ENCODE assay signal across 20 cellular contexts in the genomic region with DNA sequence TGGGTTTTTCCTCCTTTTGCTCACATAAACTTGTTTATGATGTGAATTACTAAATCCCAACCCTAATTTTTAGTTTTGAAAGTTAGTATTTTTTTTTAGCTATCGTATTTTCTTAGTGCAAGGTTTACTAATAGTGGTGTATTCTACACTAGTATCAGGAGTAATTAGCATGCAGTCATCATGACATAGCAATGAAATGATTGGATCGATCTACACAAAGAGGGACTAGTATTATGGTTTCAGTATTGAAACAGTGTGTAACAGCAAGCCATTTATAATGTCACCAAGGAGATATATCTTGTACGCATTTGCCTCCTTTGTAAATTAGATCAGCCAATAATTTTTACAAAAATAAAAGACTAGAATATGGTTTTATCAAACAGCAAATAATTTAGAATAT. TPM values are rescaled to one million over a fixed set of nuclear protein-coding genes. Genes with fewer than 3 reads are reported as not detected.
DNase-seq lines count a peak whose midpoint lies in the region; ATAC-seq, FAIRE-seq and TF ChIP-seq lines count a peak whose summit lies in the region.
"Had no signal": no experiment of that assay in that cellular context is flagged by ENCODE, and none has a peak within 500 bp of the region (broad histone marks: within the 10 kb centered on the region; RNA-seq: fewer than 3 reads in every experiment).

No MANE protein-coding gene starts in this region.

- no peaks in the 10 kb centered on the region for H3K9me3 ChIP-seq in A549
- H3K9me3 ChIP-seq: BE2C, BLaER1 had no signal

- DNase-seq in activated CD4-positive, CD25-positive, alpha-beta regulatory T cell treated with anti-CD3 and anti-CD28 coated beads, Interleukin-2, amount 50 U/mL, for 72 hours, result no peak
- DNase-seq in A549 (ENCODE audit: low read depth in 1 of 2, low spot score in 1 of 2) (no peak), foreskin melanocyte (peak; percentile 5), DMS 273 treated with DMSO at 0.1 percent for 48 hours (lab: John Stamatoyannopoulos, UW) (no peak)
- DNase-seq: ACHN; BE2C; C1 segment of cervical spinal cord; CD4-positive, alpha-beta memory T cell; CD4-positive, CD25-positive, alpha-beta regulatory T cell; CD8-positive, alpha-beta memory T cell; COR-L47; DMS79 treated with DMSO at 0.1 percent for 48 hours had no signal

- no peak for TF ChIP-seq EP300 in A549 (IDR thresholded peaks at IDR 0.05)

- H3K4me1 ChIP-seq in A549, result no peaks in the 10 kb centered on the region
- H3K4me1 ChIP-seq: BLaER1 had no signal

- no peak overlapping the region for H3K4me2 ChIP-seq in A549
- H3K4me2 ChIP-seq: BLaER1 had no signal

- POLR2A ChIA-PET in A549 (lab: Yijun Ruan, JAX), result no interaction called here

- peak; percentile 49 for FAIRE-seq in A549 (lab: Jason Lieb, UNC)
- FAIRE-seq: G401.6, GM12878, GM12892, GM18507 had no signal

- ATAC-seq in activated CD4-positive, CD25-positive, alpha-beta regulatory T cell treated with anti-CD3 and anti-CD28 coated beads, Interleukin-2, amount 50 U/mL, for 24 hours, result peak; percentile 53 to 77
- ATAC-seq in A549 (no peak), GM21717 (IDR thresholded peaks at IDR 0.05; ENCODE audit: unreplicated experiment) (no peak)
- ATAC-seq: GM12878 had no signal

- TF ChIP-seq RAD21 in A549 (conservative IDR thresholded peaks at IDR 0.05 in 1 of 2, IDR thresholded peaks at IDR 0.05 in 1 of 2), result no peak

- WGBS in A549 (ENCODE audit: missing lambda C conversion rate), result 93% methylated on average over 3 of the region's 3 CpGs

- TF ChIP-seq CTCF in A549 (IDR thresholded peaks at IDR 0.05), result no peak

- no peak overlapping the region for H3K27ac ChIP-seq in A549
- H3K27ac ChIP-seq: 22Rv1, BLaER1 had no signal

- TF ChIP-seq POLR2A in A549 (IDR thresholded peaks at IDR 0.05; ENCODE audit: low read length), result no peak

- CTCF ChIA-PET in A549 (lab: Yijun Ruan, JAX), result no interaction called here

- no peak overlapping the region for H3K4me3 ChIP-seq in A549
- H3K4me3 ChIP-seq: BLaER1, GM12878 had no signal

TF ChIP-seq in A549, 52 proteins besides CTCF, POLR2A, EP300 and RAD21:
- TF ChIP-seq CBX8 (IDR thresholded peaks at IDR 0.05) (no peak), ZNF302 (CRISPR knock-in tag; IDR thresholded peaks at IDR 0.05) (no peak), RFX5 (IDR thresholded peaks at IDR 0.05) (no peak), FOXS1 (CRISPR knock-in tag; IDR thresholded peaks at IDR 0.05) (no peak), NFE2L2 (conservative IDR thresholded peaks at IDR 0.05; ENCODE audit: low read length) (no peak), PHF8 (IDR thresholded peaks at IDR 0.05; ENCODE audit: borderline replicate concordance, low read depth) (no peak), NR3C1 (IDR thresholded peaks at IDR 0.05) (no peak), RCOR1 (IDR thresholded peaks at IDR 0.05; ENCODE audit: low read depth, low read length) (no peak), RNF2 (IDR thresholded peaks at IDR 0.05; ENCODE audit: borderline replicate concordance, low read depth) (no peak), HEYL (CRISPR knock-in tag; IDR thresholded peaks at IDR 0.05) (no peak), FOSL2 (IDR thresholded peaks at IDR 0.05) (no peak), FOSL2 (CRISPR knock-in tag; IDR thresholded peaks at IDR 0.05) (no peak), MAFK (IDR thresholded peaks at IDR 0.05; ENCODE audit: partially characterized antibody) (no peak), KDM1A (IDR thresholded peaks at IDR 0.05; ENCODE audit: low read depth) (no peak), RARB (CRISPR knock-in tag; IDR thresholded peaks at IDR 0.05) (no peak)
- TF ChIP-seq, protein P1, sequence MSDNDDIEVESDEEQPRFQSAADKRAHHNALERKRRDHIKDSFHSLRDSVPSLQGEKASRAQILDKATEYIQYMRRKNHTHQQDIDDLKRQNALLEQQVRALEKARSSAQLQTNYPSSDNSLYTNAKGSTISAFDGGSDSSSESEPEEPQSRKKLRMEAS (IDR thresholded peaks at IDR 0.05), result no peak
- TF ChIP-seq, protein P2, sequence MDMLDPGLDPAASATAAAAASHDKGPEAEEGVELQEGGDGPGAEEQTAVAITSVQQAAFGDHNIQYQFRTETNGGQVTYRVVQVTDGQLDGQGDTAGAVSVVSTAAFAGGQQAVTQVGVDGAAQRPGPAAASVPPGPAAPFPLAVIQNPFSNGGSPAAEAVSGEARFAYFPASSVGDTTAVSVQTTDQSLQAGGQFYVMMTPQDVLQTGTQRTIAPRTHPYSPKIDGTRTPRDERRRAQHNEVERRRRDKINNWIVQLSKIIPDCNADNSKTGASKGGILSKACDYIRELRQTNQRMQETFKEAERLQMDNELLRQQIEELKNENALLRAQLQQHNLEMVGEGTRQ (IDR thresholded peaks at IDR 0.05), result no peak
- TF ChIP-seq, protein P3, sequence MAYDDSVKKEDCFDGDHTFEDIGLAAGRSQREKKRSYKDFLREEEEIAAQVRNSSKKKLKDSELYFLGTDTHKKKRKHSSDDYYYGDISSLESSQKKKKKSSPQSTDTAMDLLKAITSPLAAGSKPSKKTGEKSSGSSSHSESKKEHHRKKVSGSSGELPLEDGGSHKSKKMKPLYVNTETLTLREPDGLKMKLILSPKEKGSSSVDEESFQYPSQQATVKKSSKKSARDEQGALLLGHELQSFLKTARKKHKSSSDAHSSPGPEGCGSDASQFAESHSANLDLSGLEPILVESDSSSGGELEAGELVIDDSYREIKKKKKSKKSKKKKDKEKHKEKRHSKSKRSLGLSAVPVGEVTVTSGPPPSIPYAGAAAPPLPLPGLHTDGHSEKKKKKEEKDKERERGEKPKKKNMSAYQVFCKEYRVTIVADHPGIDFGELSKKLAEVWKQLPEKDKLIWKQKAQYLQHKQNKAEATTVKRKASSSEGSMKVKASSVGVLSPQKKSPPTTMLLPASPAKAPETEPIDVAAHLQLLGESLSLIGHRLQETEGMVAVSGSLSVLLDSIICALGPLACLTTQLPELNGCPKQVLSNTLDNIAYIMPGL (CRISPR knock-in tag; IDR thresholded peaks at IDR 0.05; ENCODE audit: borderline replicate concordance), result no peak

RNA-seq across cellular contexts. Expression of a gene that starts 38.7 kb away (rescaled TPM):
- polyA plus RNA-seq in A549 (2011; rRNA removed) (42.7 and 46.9 TPM in 2 replicates), A549 (2017; fragmentation: RNase III; extraction: RNeasy Plus Mini Kit Qiagen cat#74134 plus additional on column Dnase treatment) (21.8 to 25.5 TPM (median 25.0 TPM) in 3 replicates)
- polyA plus RNA-seq in A549 (2012; cell fraction: cytosol; rRNA removed), result 10.9 and 19.3 TPM in 2 replicates
- 18.5 and 22.7 TPM in 2 replicates for polyA plus RNA-seq in A549 (2012; cell fraction: nucleus; rRNA removed)
- polyA minus RNA-seq in A549 (2011; rRNA and poly(A)+ RNA removed), result 143 and 197 TPM in 2 replicates

Comparison
In these comparisons a context has a peak if more than half of its experiments do, and no peak if none do; other contexts are left out.
1. ATAC-seq: peak in activated CD4-positive, CD25-positive, alpha-beta regulatory T cell treated with anti-CD3 and anti-CD28 coated beads, Interleukin-2, amount 50 U/mL, for 24 hours (2 of 2); none in A549 (0 of 2) and GM21717 (single experiment).